ENCODE assay signal across 16 cellular contexts in the genomic region with DNA sequence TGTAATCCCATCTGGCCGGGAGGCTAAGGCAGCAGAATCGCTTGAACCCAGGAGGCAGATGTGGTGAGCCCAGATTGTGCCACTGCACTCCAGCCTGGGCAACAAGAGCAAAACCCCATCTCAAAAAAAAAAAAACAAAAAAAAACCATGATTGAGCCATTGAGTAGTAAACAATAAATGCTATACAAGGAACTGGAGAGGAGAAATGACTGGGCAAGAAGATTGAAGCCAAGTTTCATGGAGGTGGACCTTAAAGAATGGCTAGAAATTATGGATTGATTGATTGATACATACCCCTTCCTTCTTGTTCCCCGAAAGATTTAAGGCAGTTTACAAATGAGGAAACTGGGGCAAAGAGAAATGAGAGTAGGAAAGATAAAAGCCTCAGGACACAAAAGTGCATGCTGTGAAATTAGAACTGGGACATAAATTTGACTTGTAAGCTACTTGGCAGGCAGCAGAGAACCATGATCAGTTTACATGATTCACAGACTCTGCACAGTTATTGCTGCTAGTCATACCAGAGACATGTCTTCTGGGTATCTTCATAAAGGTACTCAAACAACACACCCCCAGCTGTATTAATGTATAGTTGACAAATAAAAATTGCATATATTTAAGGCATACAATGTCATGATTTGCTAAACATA. TPM values are rescaled to one million over a fixed set of nuclear protein-coding genes. Genes with fewer than 3 reads are reported as not detected.
DNase-seq lines count a peak whose midpoint lies in the region; ATAC-seq and TF ChIP-seq lines count a peak whose summit lies in the region.
"Had no signal": no experiment of that assay in that cellular context is flagged by ENCODE, and none has a peak within 500 bp of the region (broad histone marks: within the 10 kb centered on the region; RNA-seq: fewer than 3 reads in every experiment).

No MANE protein-coding gene starts in this region.

- DNase-seq in CD8-positive, alpha-beta T cell, result no peak
- DNase-seq in activated T-helper 2 cell treated with anti-CD3 and anti-CD28 coated beads, Interferon-gamma antibody, Interleukin-2, Interleukin-4, amounts not matched to agents 10 μg/mL and 5 μg/mL and 100 μg/mL, durations not matched to agents 14 hours and 24 hours and 36 hours (ENCODE audit: low spot score), result no peak
- DNase-seq in iris pigment epithelial cell (ENCODE audit: low read depth) (peak; percentile 86), WERI-Rb-1 (no peak), NOMO-1 treated with DMSO at 0.1 percent for 48 hours (lab: John Stamatoyannopoulos, UW; ENCODE audit: unreplicated experiment) (no peak)
- DNase-seq: effector CD8-positive, alpha-beta T cell; head of caudate nucleus; NCI-H1048; right cardiac atrium; RPMI8226 had no signal

- no peaks in the 10 kb centered on the region for H3K27me3 ChIP-seq in ACC112 (ENCODE audit: insufficient read depth, low read length)
- H3K27me3 ChIP-seq in CD8-positive, alpha-beta T cell (ENCODE audit: insufficient read depth, low read length), result no peaks in the 10 kb centered on the region
- no peaks in the 10 kb centered on the region for H3K27me3 ChIP-seq in WERI-Rb-1 (ENCODE audit: insufficient read depth, low read depth, severe bottlenecking)
- H3K27me3 ChIP-seq: ascending aorta had no signal

- no peak overlapping the region for H2AFZ ChIP-seq in ACC112 (ENCODE audit: low read length, unreplicated experiment)

- peaks cover 83% of the 10 kb centered on the region for H3K36me3 Mint-ChIP-seq in CD8-positive, alpha-beta T cell
- peaks cover 66% of the 10 kb centered on the region for H3K36me3 Mint-ChIP-seq in activated T-helper 2 cell treated with anti-CD3 and anti-CD28 coated beads, Interferon-gamma antibody, Interleukin-2, Interleukin-4, amounts not matched to agents 10 μg/mL and 5 μg/mL and 100 μg/mL, durations not matched to agents 14 hours and 24 hours and 36 hours (ENCODE audit: low read depth)

- H3K9me3 ChIP-seq in CD8-positive, alpha-beta T cell (ENCODE audit: low read length), result no peaks in the 10 kb centered on the region
- H3K9me3 ChIP-seq in WERI-Rb-1 (ENCODE audit: severe bottlenecking), result no peaks in the 10 kb centered on the region
- H3K9me3 ChIP-seq: ascending aorta had no signal

- H3K27ac Mint-ChIP-seq in CD8-positive, alpha-beta T cell, result peak overlapping the region; percentile 39
- H3K27ac Mint-ChIP-seq in activated T-helper 2 cell treated with anti-CD3 and anti-CD28 coated beads, Interferon-gamma antibody, Interleukin-2, Interleukin-4, amounts not matched to agents 10 μg/mL and 5 μg/mL and 100 μg/mL, durations not matched to agents 14 hours and 24 hours and 36 hours, result peak overlapping the region; percentile 30

- no peaks in the 10 kb centered on the region for H3K27me3 Mint-ChIP-seq in CD8-positive, alpha-beta T cell (ENCODE audit: low read depth)
- no peaks in the 10 kb centered on the region for H3K27me3 Mint-ChIP-seq in activated T-helper 2 cell treated with anti-CD3 and anti-CD28 coated beads, Interferon-gamma antibody, Interleukin-2, Interleukin-4, amounts not matched to agents 10 μg/mL and 5 μg/mL and 100 μg/mL, durations not matched to agents 14 hours and 24 hours and 36 hours (ENCODE audit: low read depth)

- peaks cover 40% of the 10 kb centered on the region for H3K36me3 ChIP-seq in ACC112 (ENCODE audit: insufficient read depth, low read length)
- H3K36me3 ChIP-seq in CD8-positive, alpha-beta T cell (ENCODE audit: insufficient read depth, low read length), result peaks cover 16% of the 10 kb centered on the region
- H3K36me3 ChIP-seq in WERI-Rb-1, result peaks cover 76% of the 10 kb centered on the region

- H3K4me1 ChIP-seq in ACC112 (ENCODE audit: control insufficient read depth, insufficient read depth, low read length, unreplicated experiment), result peaks cover 26% of the 10 kb centered on the region
- no peaks in the 10 kb centered on the region for H3K4me1 ChIP-seq in CD8-positive, alpha-beta T cell (ENCODE audit: insufficient read depth, low read length)
- H3K4me1 ChIP-seq: ascending aorta had no signal

- CTCF ChIA-PET in CD8-positive, alpha-beta T cell (lab: Charles Lee), result no interaction called here

- H3K27ac ChIP-seq in ACC112 (ENCODE audit: low read depth, low read length) (peak overlapping the region; percentile 75), WERI-Rb-1 (no peak overlapping the region)
- no peak overlapping the region for H3K27ac ChIP-seq in CD8-positive, alpha-beta T cell (ENCODE audit: low read depth, low read length)
- H3K27ac ChIP-seq: ascending aorta had no signal

- H3K4me3 ChIP-seq in ACC112 (ENCODE audit: low read depth, low read length), result no peak overlapping the region
- no peak overlapping the region for H3K4me3 ChIP-seq in CD8-positive, alpha-beta T cell (ENCODE audit: low read depth, low read length)
- no peak overlapping the region for H3K4me3 ChIP-seq in WERI-Rb-1 (ENCODE audit: low read depth, low read length)
- H3K4me3 ChIP-seq: ascending aorta had no signal

- H3K4me3 Mint-ChIP-seq in CD8-positive, alpha-beta T cell, result no peak overlapping the region
- H3K4me3 Mint-ChIP-seq in activated T-helper 2 cell treated with anti-CD3 and anti-CD28 coated beads, Interferon-gamma antibody, Interleukin-2, Interleukin-4, amounts not matched to agents 10 μg/mL and 5 μg/mL and 100 μg/mL, durations not matched to agents 14 hours and 24 hours and 36 hours (ENCODE audit: low read depth), result no peak overlapping the region

- TF ChIP-seq CTCF in CD8-positive, alpha-beta T cell (IDR thresholded peaks at IDR 0.05), result no peak
- TF ChIP-seq CTCF in WERI-Rb-1 (IDR thresholded peaks at IDR 0.05; ENCODE audit: low read depth, low read length), result no peak

- no peak for ATAC-seq in CD8-positive, alpha-beta T cell
- ATAC-seq in HG03108 (IDR thresholded peaks at IDR 0.05; ENCODE audit: unreplicated experiment) (no peak), GM18868 (IDR thresholded peaks at IDR 0.05; ENCODE audit: unreplicated experiment) (no peak)
- ATAC-seq: right cardiac atrium had no signal

- H3K4me1 Mint-ChIP-seq in CD8-positive, alpha-beta T cell (ENCODE audit: low read depth), result peaks cover 18% of the 10 kb centered on the region
- H3K4me1 Mint-ChIP-seq in activated T-helper 2 cell treated with anti-CD3 and anti-CD28 coated beads, Interferon-gamma antibody, Interleukin-2, Interleukin-4, amounts not matched to agents 10 μg/mL and 5 μg/mL and 100 μg/mL, durations not matched to agents 14 hours and 24 hours and 36 hours (ENCODE audit: low read depth), result peaks cover 19% of the 10 kb centered on the region

- intact Hi-C loops in CD8-positive, alpha-beta T cell (cut with DNase I, micrococcal nuclease), result no loop called here
- intact Hi-C loops in activated T-helper 2 cell treated with anti-CD3 and anti-CD28 coated beads, Interferon-gamma antibody, Interleukin-2, Interleukin-4, amounts not matched to agents 10 μg/mL and 5 μg/mL and 100 μg/mL, durations not matched to agents 14 hours and 24 hours and 36 hours (cut with micrococcal nuclease), result no loop called here

- H3K9me3 Mint-ChIP-seq in CD8-positive, alpha-beta T cell, result no peaks in the 10 kb centered on the region
- no peaks in the 10 kb centered on the region for H3K9me3 Mint-ChIP-seq in activated T-helper 2 cell treated with anti-CD3 and anti-CD28 coated beads, Interferon-gamma antibody, Interleukin-2, Interleukin-4, amounts not matched to agents 10 μg/mL and 5 μg/mL and 100 μg/mL, durations not matched to agents 14 hours and 24 hours and 36 hours

- peaks cover 13% of the 10 kb centered on the region for H3K79me2 ChIP-seq in ACC112 (ENCODE audit: control insufficient read depth, insufficient read depth, low read length, unreplicated experiment)

- POLR2A ChIA-PET in CD8-positive, alpha-beta T cell (lab: Charles Lee), result interaction anchor here (0.6 to 1.7 kb wide), 2 partner anchors 16 to 1178 kb away, joined by 3 to 4 read pairs; partner anchors contain the start of gene CACYBP

RNA-seq across cellular contexts. Expression of gene MRPS14, which starts 7.0 kb away (rescaled TPM):
- total RNA-seq in CD8-positive, alpha-beta T cell, result 1 to 10 TPM; 6.8 to 7.3 TPM
- total RNA-seq in activated T-helper 2 cell treated with anti-CD3 and anti-CD28 coated beads, Interferon-gamma antibody, Interleukin-2, Interleukin-4, amounts not matched to agents 10 μg/mL and 5 μg/mL and 100 μg/mL, durations not matched to agents 14 hours and 24 hours and 36 hours, result 31.5 and 32.9 TPM in 2 replicates

RNA-seq across cellular contexts. Expression of gene CACYBP, which starts 16.5 kb away (rescaled TPM):
- total RNA-seq in CD8-positive, alpha-beta T cell, result 100 to 1,000 TPM; 105 to 122 TPM
- total RNA-seq in activated T-helper 2 cell treated with anti-CD3 and anti-CD28 coated beads, Interferon-gamma antibody, Interleukin-2, Interleukin-4, amounts not matched to agents 10 μg/mL and 5 μg/mL and 100 μg/mL, durations not matched to agents 14 hours and 24 hours and 36 hours, result 311 and 318 TPM in 2 replicates

RNA-seq across cellular contexts. Expression of gene TNN, which starts 51.4 kb away (rescaled TPM):
- not detected for total RNA-seq in CD8-positive, alpha-beta T cell
- not detected in 2 replicates for total RNA-seq in activated T-helper 2 cell treated with anti-CD3 and anti-CD28 coated beads, Interferon-gamma antibody, Interleukin-2, Interleukin-4, amounts not matched to agents 10 μg/mL and 5 μg/mL and 100 μg/mL, durations not matched to agents 14 hours and 24 hours and 36 hours
- total RNA-seq: myocyte, NCI-H460 had no signal
